In the genomic region with DNA sequence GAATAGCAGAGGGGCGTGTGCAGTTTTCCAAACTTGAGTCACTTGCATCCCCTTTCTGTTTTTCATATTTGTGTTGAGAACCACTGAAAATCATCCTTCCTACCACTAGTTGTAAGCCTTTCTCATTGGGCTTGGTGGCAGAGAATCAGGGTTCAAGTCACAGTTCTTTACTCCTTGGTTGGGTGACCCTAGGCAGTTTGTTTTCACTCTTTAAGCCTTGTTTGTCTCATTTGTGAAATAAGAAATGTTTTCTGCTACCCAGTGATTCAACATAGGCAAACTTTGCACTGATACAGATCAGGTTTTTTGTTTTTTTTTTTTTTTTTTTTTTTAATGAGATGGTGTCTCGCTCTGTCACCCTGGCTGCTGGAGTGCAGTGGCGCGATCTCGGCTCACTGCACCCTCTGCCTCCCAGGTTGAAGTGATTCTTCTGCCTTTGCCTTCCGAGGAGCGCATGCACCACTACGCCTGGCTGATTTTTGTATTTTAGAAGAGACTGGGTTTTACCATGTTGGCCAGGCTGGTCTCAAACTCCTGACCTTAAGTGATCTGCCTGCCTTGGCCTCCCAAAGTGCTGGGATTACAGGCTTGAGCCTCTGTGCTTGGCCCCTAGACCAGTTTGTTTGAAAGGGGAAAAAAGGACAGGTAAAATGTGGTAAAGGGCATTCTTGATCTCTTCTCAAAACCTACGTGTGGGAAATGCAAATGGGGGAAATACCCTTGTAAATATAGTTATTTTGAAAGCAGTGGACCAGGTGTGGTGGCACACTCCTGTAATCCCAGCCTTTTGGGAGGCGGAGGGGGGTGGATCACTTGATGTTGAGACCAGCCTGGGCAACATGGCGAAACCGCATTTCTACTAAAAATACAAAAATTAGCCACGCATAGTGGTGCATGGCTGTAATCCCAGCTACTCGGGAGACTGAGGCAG, we compare ENCODE assay signal across 1 cellular context.
TF ChIP-seq lines count a peak whose summit lies in the region.

No MANE protein-coding gene starts in this region.

TF ChIP-seq in GM12878, 131 proteins besides CTCF, POLR2A, EP300 and RAD21 (continued from another document):
- TF ChIP-seq, protein P1, sequence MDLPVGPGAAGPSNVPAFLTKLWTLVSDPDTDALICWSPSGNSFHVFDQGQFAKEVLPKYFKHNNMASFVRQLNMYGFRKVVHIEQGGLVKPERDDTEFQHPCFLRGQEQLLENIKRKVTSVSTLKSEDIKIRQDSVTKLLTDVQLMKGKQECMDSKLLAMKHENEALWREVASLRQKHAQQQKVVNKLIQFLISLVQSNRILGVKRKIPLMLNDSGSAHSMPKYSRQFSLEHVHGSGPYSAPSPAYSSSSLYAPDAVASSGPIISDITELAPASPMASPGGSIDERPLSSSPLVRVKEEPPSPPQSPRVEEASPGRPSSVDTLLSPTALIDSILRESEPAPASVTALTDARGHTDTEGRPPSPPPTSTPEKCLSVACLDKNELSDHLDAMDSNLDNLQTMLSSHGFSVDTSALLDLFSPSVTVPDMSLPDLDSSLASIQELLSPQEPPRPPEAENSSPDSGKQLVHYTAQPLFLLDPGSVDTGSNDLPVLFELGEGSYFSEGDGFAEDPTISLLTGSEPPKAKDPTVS (IDR thresholded peaks at IDR 0.05; ENCODE audit: low read depth, low read length), result no peak
- TF ChIP-seq, protein P2, sequence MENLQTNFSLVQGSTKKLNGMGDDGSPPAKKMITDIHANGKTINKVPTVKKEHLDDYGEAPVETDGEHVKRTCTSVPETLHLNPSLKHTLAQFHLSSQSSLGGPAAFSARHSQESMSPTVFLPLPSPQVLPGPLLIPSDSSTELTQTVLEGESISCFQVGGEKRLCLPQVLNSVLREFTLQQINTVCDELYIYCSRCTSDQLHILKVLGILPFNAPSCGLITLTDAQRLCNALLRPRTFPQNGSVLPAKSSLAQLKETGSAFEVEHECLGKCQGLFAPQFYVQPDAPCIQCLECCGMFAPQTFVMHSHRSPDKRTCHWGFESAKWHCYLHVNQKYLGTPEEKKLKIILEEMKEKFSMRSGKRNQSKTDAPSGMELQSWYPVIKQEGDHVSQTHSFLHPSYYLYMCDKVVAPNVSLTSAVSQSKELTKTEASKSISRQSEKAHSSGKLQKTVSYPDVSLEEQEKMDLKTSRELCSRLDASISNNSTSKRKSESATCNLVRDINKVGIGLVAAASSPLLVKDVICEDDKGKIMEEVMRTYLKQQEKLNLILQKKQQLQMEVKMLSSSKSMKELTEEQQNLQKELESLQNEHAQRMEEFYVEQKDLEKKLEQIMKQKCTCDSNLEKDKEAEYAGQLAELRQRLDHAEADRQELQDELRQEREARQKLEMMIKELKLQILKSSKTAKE (IDR thresholded peaks at IDR 0.05; ENCODE audit: low read depth, poor library complexity, severe bottlenecking), result no peak
